Comparison of ENCODE assay signal across 8 cellular contexts in the genomic region with DNA sequence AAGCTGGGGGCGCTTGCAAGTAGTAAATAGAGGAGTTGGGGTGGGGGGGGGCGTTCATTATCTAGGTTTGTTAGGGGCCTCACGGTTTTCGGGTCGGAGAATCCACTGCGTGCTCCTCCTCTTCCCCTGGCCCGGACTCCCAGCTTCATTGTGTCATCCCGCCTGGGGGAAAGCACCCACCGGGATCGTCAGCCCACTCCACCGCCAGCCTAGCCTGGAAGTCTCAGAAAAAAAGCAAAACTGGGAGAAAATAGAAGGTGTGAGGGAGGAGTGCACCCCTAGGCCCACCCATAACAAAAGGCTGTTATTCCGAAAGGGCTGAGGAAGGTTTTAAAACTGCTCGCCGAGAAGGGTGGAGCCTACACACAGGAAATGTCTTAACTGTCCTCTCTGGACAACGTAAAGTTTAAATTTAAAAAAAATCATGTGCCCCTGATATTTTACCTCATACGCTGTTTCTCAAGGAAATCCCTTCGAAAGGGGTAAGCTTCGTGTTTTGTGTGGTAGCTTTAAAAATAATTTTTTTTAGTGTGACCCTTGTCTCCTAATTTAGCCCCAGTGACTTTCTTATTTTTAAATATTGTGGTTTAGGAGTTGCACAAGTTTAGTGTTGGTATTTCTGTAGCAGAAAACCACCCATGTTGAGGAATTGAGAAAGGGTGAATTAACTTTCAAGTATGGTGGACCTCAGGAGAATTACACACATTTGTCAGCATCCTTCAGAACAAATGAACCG.
A peak's percentile ranks its signal among the peaks of the same experiment; 100 is the strongest.
DNase-seq lines count a peak whose midpoint lies in the region; ATAC-seq, FAIRE-seq and TF ChIP-seq lines count a peak whose summit lies in the region.

No MANE protein-coding gene starts in this region.

- H4K20me1 ChIP-seq in OCI-LY7 (ENCODE audit: insufficient read depth, low read length): 0 out of 2 replicates have a peak, but pooled peaks cover 3% of the 10 kb centered on the region

- FAIRE-seq in kidney (lab: Jason Lieb, UNC): no peak

- DNase-seq in BE2C (no peak), OCI-LY7 (ENCODE audit: low spot score) (peak; percentile 74), body of pancreas (peak in 3 of 4 donors; percentile 43 to 47 (median 44)), kidney (no peak), mucosa of gallbladder (ENCODE audit: low spot score) (no peak)

- POLR2A ChIA-PET in OCI-LY7 (lab: Charles Lee): interaction anchor here (0.6 to 3.7 kb wide), 15 partner anchors 8 to 462 kb away, joined by 3 to 56 read pairs (median 4); no protein-coding TSS in a partner anchor

- peak overlapping the region; percentile 97 for H3K27ac Mint-ChIP-seq in stimulated activated naive CD8-positive, alpha-beta T cell treated with anti-CD3 and anti-CD28 coated beads, Interleukin-15, Interleukin-2, amounts not matched to agents 100 ng/mL and 50 ng/mL, for 24 hours

- peak overlapping the region; percentile 92 for H3K4me3 Mint-ChIP-seq in stimulated activated naive CD8-positive, alpha-beta T cell treated with anti-CD3 and anti-CD28 coated beads, Interleukin-15, Interleukin-2, amounts not matched to agents 100 ng/mL and 50 ng/mL, for 24 hours

- CTCF ChIA-PET in OCI-LY7 (lab: Charles Lee; ENCODE audit: unreplicated experiment): interaction anchor here (0.6 to 1.7 kb wide), 3 partner anchors 21 to 234 kb away, joined by 3 to 7 read pairs (median 3); no protein-coding TSS in a partner anchor

- peak overlapping the region; percentile 84 for H3K4me2 ChIP-seq in OCI-LY7 (ENCODE audit: low read length)

- H3K27ac ChIP-seq in OCI-LY7 (ENCODE audit: low read depth, low read length, poor library complexity, severe bottlenecking) (peak overlapping the region; percentile 79), body of pancreas (peak overlapping the region; percentile 93 to 98 (median 97)), kidney (ENCODE audit: low read depth in 2 of 2, low read length in 2 of 2) (peak overlapping the region; percentile 96 to 98)

- no peaks in the 10 kb centered on the region for H3K9me3 Mint-ChIP-seq in stimulated activated naive CD8-positive, alpha-beta T cell treated with anti-CD3 and anti-CD28 coated beads, Interleukin-15, Interleukin-2, amounts not matched to agents 100 ng/mL and 50 ng/mL, for 24 hours

- H3K27me3 ChIP-seq in BE2C (no peaks in the 10 kb centered on the region), body of pancreas (no peaks in the 10 kb centered on the region)

- 1% methylated on average over 19 of the region's 19 CpGs for WGBS in body of pancreas, 2 donors

- H3K9me2 ChIP-seq in OCI-LY7 (ENCODE audit: insufficient read depth, low read length): no peaks in the 10 kb centered on the region

- no TSS peak for BruUV-seq in OCI-LY7 (replicated peaks; lab: Mats Ljungman, UMichigan)

- peaks cover 69% of the 10 kb centered on the region for H3K4me1 Mint-ChIP-seq in stimulated activated naive CD8-positive, alpha-beta T cell treated with anti-CD3 and anti-CD28 coated beads, Interleukin-15, Interleukin-2, amounts not matched to agents 100 ng/mL and 50 ng/mL, for 24 hours (ENCODE audit: low read depth)

- intact Hi-C loops in OCI-LY7 (cut with micrococcal nuclease; ENCODE audit: unreplicated experiment) (loop anchor here (1.0 kb wide), 1 partner anchor 20 kb away; no protein-coding TSS in a partner anchor), body of pancreas (cut with DNase I) (no loop called here), kidney (cut with DNase I) (no loop called here)

- peak in 2 of 3 donors; percentile 41 to 46 for TF ChIP-seq POLR2A in body of pancreas (IDR thresholded peaks at IDR 0.05)

- no peak for TF ChIP-seq CTCF in BE2C (IDR thresholded peaks at IDR 0.05; ENCODE audit: low read depth, low read length)
- TF ChIP-seq CTCF in OCI-LY7 (conservative IDR thresholded peaks at IDR 0.05; ENCODE audit: low read length): 0 out of 2 replicates have a peak, but pooled peaks have one; percentile 15
- TF ChIP-seq CTCF in body of pancreas (IDR thresholded peaks at IDR 0.05): peak in 1 of 7 experiments; percentile 19
- TF ChIP-seq CTCF in kidney (IDR thresholded peaks at IDR 0.05; ENCODE audit: borderline replicate concordance, extremely low read depth, insufficient read depth): no peak

- H3K9ac ChIP-seq in kidney (ENCODE audit: low read length in 2 of 2): peak overlapping the region; percentile 92 to 97

- H3K4me1 ChIP-seq in BE2C: peaks cover 9% of the 10 kb centered on the region
- H3K4me1 ChIP-seq in OCI-LY7 (ENCODE audit: insufficient read depth, low read length, poor library complexity, severe bottlenecking): peaks cover 52% of the 10 kb centered on the region
- peaks cover 49% of the 10 kb centered on the region for H3K4me1 ChIP-seq in body of pancreas
- peaks cover 28 to 39% of the 10 kb centered on the region in 2 donors for H3K4me1 ChIP-seq in kidney (ENCODE audit: control insufficient read depth in 1 of 2, insufficient read depth in 1 of 2, low read depth in 1 of 2, low read length in 2 of 2)

- no peaks in the 10 kb centered on the region for H3K36me3 ChIP-seq in BE2C
- peaks cover 5% of the 10 kb centered on the region; the same call in 1 of the 2 replicates for H3K36me3 ChIP-seq in OCI-LY7 (ENCODE audit: insufficient read depth, low read length)
- no peaks in the 10 kb centered on the region for H3K36me3 ChIP-seq in body of pancreas (replicated peaks in 1 of 2; ENCODE audit: insufficient read depth in 1 of 2, low read depth in 2 of 2)
- H3K36me3 ChIP-seq in kidney (ENCODE audit: control insufficient read depth in 1 of 2, insufficient read depth in 2 of 2, low read length in 2 of 2): no peaks in the 10 kb centered on the region

- no peaks in the 10 kb centered on the region for H3K36me3 Mint-ChIP-seq in stimulated activated naive CD8-positive, alpha-beta T cell treated with anti-CD3 and anti-CD28 coated beads, Interleukin-15, Interleukin-2, amounts not matched to agents 100 ng/mL and 50 ng/mL, for 24 hours (ENCODE audit: low read depth)

- H3K4me3 ChIP-seq in BE2C (ENCODE audit: low read depth, low read length) (peak overlapping the region; percentile 69), OCI-LY7 (ENCODE audit: low read depth, low read length, poor library complexity, severe bottlenecking) (peak overlapping the region; percentile 85), body of pancreas (peak overlapping the region; percentile 80 to 81), kidney (ENCODE audit: low read length in 2 of 2) (peak overlapping the region; percentile 91 to 92)

- ATAC-seq in GM18858 (IDR thresholded peaks at IDR 0.05; ENCODE audit: unreplicated experiment) (peak; percentile 38), HG02973 (IDR thresholded peaks at IDR 0.05; ENCODE audit: unreplicated experiment) (peak; percentile 46), body of pancreas (no peak)

- peaks cover 69% of the 10 kb centered on the region for H3K79me2 ChIP-seq in OCI-LY7 (ENCODE audit: insufficient read depth, low read depth, low read length)

- peak overlapping the region; percentile 1; the same call in 1 of the 2 replicates for H2AFZ ChIP-seq in OCI-LY7 (ENCODE audit: low read length)

- no peaks in the 10 kb centered on the region for H3K27me3 Mint-ChIP-seq in stimulated activated naive CD8-positive, alpha-beta T cell treated with anti-CD3 and anti-CD28 coated beads, Interleukin-15, Interleukin-2, amounts not matched to agents 100 ng/mL and 50 ng/mL, for 24 hours

- H3K9me3 ChIP-seq in BE2C: no peaks in the 10 kb centered on the region
- H3K9me3 ChIP-seq in OCI-LY7 (ENCODE audit: low read length): no peaks in the 10 kb centered on the region
- H3K9me3 ChIP-seq in body of pancreas: no peaks in the 10 kb centered on the region
- no peaks in the 10 kb centered on the region for H3K9me3 ChIP-seq in kidney (ENCODE audit: control insufficient read depth in 1 of 2, low read length in 2 of 2)

Comparison
In these comparisons a context has a peak if more than half of its experiments do, and no peak if none do; other contexts are left out.
1. DNase-seq: peak in OCI-LY7 (single experiment) and body of pancreas (3 of 4); none in BE2C (single experiment), kidney (single experiment) and mucosa of gallbladder (single experiment).
2. Peak in every context shown above with its lines, with median percentiles within 50 percentile points of each other: H3K4me3 ChIP-seq and H3K27ac ChIP-seq.